ENCODE assay signal across 9 cellular contexts in genomic region chr4:3300882-3301281, GRCh38. TPM values are rescaled to one million over a fixed set of nuclear protein-coding genes. Genes with fewer than 3 reads are reported as not detected.
DNase-seq lines count a peak whose midpoint lies in the region; ATAC-seq, FAIRE-seq and TF ChIP-seq lines count a peak whose summit lies in the region.
"Not testable (repeated sequence)": the region's sequence is repeated elsewhere in the genome, so short reads cannot be mapped to it uniquely, and the experiment has no call there.
"Had no signal": no experiment of that assay in that cellular context is flagged by ENCODE, and none has a peak within 500 bp of the region (broad histone marks: within the 10 kb centered on the region; RNA-seq: fewer than 3 reads in every experiment).

No MANE protein-coding gene starts in this region.

- not testable (repeated sequence) for H4K5ac ChIP-seq in H1 (ENCODE audit: insufficient read length, low read depth, low read length)

- 92% methylated on average over 10 of the region's 15 CpGs; no CpG with 5 or more reads in 1 of the 2 experiments for WGBS in H1 (ENCODE audit: extremely low coverage in 1 of 2, insufficient coverage in 1 of 2, insufficient read length in 1 of 2, insufficient replicate concordance in 2 of 2, low coverage in 1 of 2, low lambda C conversion rate in 2 of 2, missing lambda C conversion rate in 1 of 2), 2 experiments
- WGBS in aorta, 2 donors: 92 to 95% methylated on average over 15 of the region's 15 CpGs

- not testable (repeated sequence) for TF ChIP-seq CTCF in H1 (IDR thresholded peaks at IDR 0.05; ENCODE audit: control extremely low read depth in 1 of 3, insufficient read depth in 1 of 3, low read depth in 1 of 3, low read length in 3 of 3); kidney (IDR thresholded peaks at IDR 0.05; ENCODE audit: borderline replicate concordance, extremely low read depth, insufficient read depth)

- H2BK120ac ChIP-seq in H1 (replicated peaks; ENCODE audit: low read depth, low read length): not testable (repeated sequence)

- peaks cover 2 to 17% of the 10 kb centered on the region in 2 experiments for H4K20me1 ChIP-seq in H1 (replicated peaks in 1 of 2; ENCODE audit: control insufficient read depth in 1 of 2, insufficient read depth in 2 of 2, low read length in 2 of 2)

- POLR2A ChIA-PET in H1 (lab: Charles Lee; ENCODE audit: partially characterized antibody); naive thymus-derived CD4-positive, alpha-beta T cell (lab: Charles Lee): not testable (repeated sequence)

- not testable (repeated sequence) for ATAC-seq in CD4-positive, CD25-positive, alpha-beta regulatory T cell (ENCODE audit: low read depth in 2 of 2); T-helper 17 cell; naive thymus-derived CD4-positive, alpha-beta T cell; sciatic nerve; aorta (ENCODE audit: low FRiP score)

- not testable (repeated sequence) for H3K14ac ChIP-seq in H1 (ENCODE audit: insufficient read length)

- not testable (repeated sequence) for H2BK20ac ChIP-seq in H1 (ENCODE audit: low read length)

- intact Hi-C loops in kidney (cut with DNase I); sciatic nerve (cut with DNase I); aorta (cut with DNase I): not testable (repeated sequence)
- intact Hi-C loops in naive thymus-derived CD4-positive, alpha-beta T cell (cut with micrococcal nuclease): loop anchor here in 1 of 2 donors (5.0 kb wide), 3 partner anchors 59 to 231 kb away; partner anchors contain the start of genes HGFAC and LRPAP1

- CTCF ChIA-PET in H1 (lab: Charles Lee; ENCODE audit: partially characterized antibody): interaction anchor here (1.3 to 1.4 kb wide), 2 partner anchors 17 to 134 kb away, joined by 3 to 4 read pairs; no protein-coding TSS in a partner anchor
- CTCF ChIA-PET in naive thymus-derived CD4-positive, alpha-beta T cell (lab: Charles Lee): not testable (repeated sequence)

- H3K27ac Mint-ChIP-seq in CD4-positive, CD25-positive, alpha-beta regulatory T cell: peak overlapping the region in 2 of 3 donors; percentile 98 to 99
- H3K27ac Mint-ChIP-seq in T-helper 17 cell: not testable (repeated sequence)
- peak overlapping the region in 8 of 9 donors; percentile 79 to 94 (median 89) for H3K27ac Mint-ChIP-seq in naive thymus-derived CD4-positive, alpha-beta T cell

- not testable (repeated sequence) for H3K9ac ChIP-seq in H1 (replicated peaks in 1 of 4; ENCODE audit: extremely low read depth in 1 of 4, low read depth in 3 of 4, low read length in 3 of 4); kidney (ENCODE audit: low read length in 2 of 2)

- not testable (repeated sequence) for H3K27me3 ChIP-seq in CD4-positive, CD25-positive, alpha-beta regulatory T cell (ENCODE audit: control insufficient read depth, insufficient read depth, low read length); H1 (replicated peaks in 1 of 4; ENCODE audit: control insufficient read depth in 3 of 4, extremely low read depth in 1 of 4, insufficient read depth in 3 of 4, low read length in 3 of 4); naive thymus-derived CD4-positive, alpha-beta T cell (ENCODE audit: control insufficient read depth in 2 of 2, insufficient read depth in 2 of 2, low read length in 2 of 2); aorta (ENCODE audit: control insufficient read depth in 1 of 2, insufficient read depth in 2 of 2, low read length in 1 of 2)

- not testable (repeated sequence) for H3K56ac ChIP-seq in H1 (replicated peaks; ENCODE audit: insufficient read length, low read depth, low read length)

- not testable (repeated sequence) for H3K9me3 ChIP-seq in CD4-positive, CD25-positive, alpha-beta regulatory T cell (ENCODE audit: control insufficient read depth in 2 of 2, low read length in 2 of 2); T-helper 17 cell (ENCODE audit: control insufficient read depth, low read length, poor library complexity, severe bottlenecking); H1 (ENCODE audit: insufficient read depth in 2 of 2, low read depth in 1 of 2, low read length in 1 of 2); kidney (ENCODE audit: control insufficient read depth in 1 of 2, low read length in 2 of 2); naive thymus-derived CD4-positive, alpha-beta T cell (ENCODE audit: control insufficient read depth in 2 of 3, low read length in 3 of 3); aorta (ENCODE audit: control insufficient read depth, low read length)

- not testable (repeated sequence) for DNase-seq in CD4-positive, CD25-positive, alpha-beta regulatory T cell; T-helper 17 cell; H1 (ENCODE audit: low read depth in 1 of 2, low spot score in 2 of 2); naive thymus-derived CD4-positive, alpha-beta T cell
- peak; percentile 45 for DNase-seq in activated effector memory CD4-positive, alpha-beta T cell treated with anti-CD3 and anti-CD28 coated beads, Interleukin-2, amount 50 U/mL, for 16 hours
- DNase-seq in kidney: peak; percentile 52
- DNase-seq in sciatic nerve (ENCODE audit: low spot score): peak; percentile 39
- DNase-seq in aorta: peak; percentile 26 to 62

- not testable (repeated sequence) for H2AFZ ChIP-seq in H1 (ENCODE audit: low read length)

- H2BK12ac ChIP-seq in H1 (ENCODE audit: low read depth, low read length): not testable (repeated sequence)

- not testable (repeated sequence) for H3K27ac ChIP-seq in CD4-positive, CD25-positive, alpha-beta regulatory T cell (ENCODE audit: insufficient read depth, low read length, poor library complexity, severe bottlenecking); H1 (ENCODE audit: low read depth, low read length); kidney (ENCODE audit: low read depth in 2 of 2, low read length in 2 of 2); naive thymus-derived CD4-positive, alpha-beta T cell (ENCODE audit: low read depth, low read length); aorta (ENCODE audit: low read depth in 1 of 2, low read length in 2 of 2)

- not testable (repeated sequence) for TF ChIP-seq EP300 in H1 (IDR thresholded peaks at IDR 0.05; ENCODE audit: borderline replicate concordance in 1 of 2, low read depth in 2 of 2, low read length in 2 of 2)

- not testable (repeated sequence) for H3K23me2 ChIP-seq in H1 (ENCODE audit: low read depth, low read length)

- not testable (repeated sequence) for H3K79me1 ChIP-seq in H1 (ENCODE audit: low read depth, low read length)

- H4K91ac ChIP-seq in H1 (replicated peaks; ENCODE audit: insufficient read length, low read length): not testable (repeated sequence)

- H3K23ac ChIP-seq in H1 (ENCODE audit: insufficient read length): not testable (repeated sequence)

- not testable (repeated sequence) for H3K18ac ChIP-seq in H1 (ENCODE audit: extremely low read depth, low read length)

- H3K4me2 ChIP-seq in H1 (ENCODE audit: insufficient read depth in 1 of 2, low read depth in 2 of 2, low read length in 2 of 2): not testable (repeated sequence)

- H2BK5ac ChIP-seq in H1 (ENCODE audit: low read depth, low read length): not testable (repeated sequence)

- H3K4me1 Mint-ChIP-seq in CD4-positive, CD25-positive, alpha-beta regulatory T cell: peaks cover 14 to 93% (median 48%) of the 10 kb centered on the region in 4 donors
- H3K4me1 Mint-ChIP-seq in T-helper 17 cell: peaks cover 33% of the 10 kb centered on the region
- peaks cover 33 to 91% (median 72%) of the 10 kb centered on the region in 7 donors for H3K4me1 Mint-ChIP-seq in naive thymus-derived CD4-positive, alpha-beta T cell

- not testable (repeated sequence) for H3K4ac ChIP-seq in H1 (replicated peaks; ENCODE audit: insufficient read length, low read depth, low read length)

- H3K4me3 Mint-ChIP-seq in CD4-positive, CD25-positive, alpha-beta regulatory T cell: peak overlapping the region in 3 of 4 donors; percentile 86 to 94 (median 87)
- peak overlapping the region; percentile 95 for H3K4me3 Mint-ChIP-seq in T-helper 17 cell
- H3K4me3 Mint-ChIP-seq in naive thymus-derived CD4-positive, alpha-beta T cell: peak overlapping the region in 6 of 10 donors; percentile 84 to 95 (median 88)

- H3K4me3 ChIP-seq in CD4-positive, CD25-positive, alpha-beta regulatory T cell (ENCODE audit: low read depth, low read length); H1 (ENCODE audit: extremely low read depth in 1 of 4, insufficient read depth in 2 of 4, low read depth in 3 of 4, low read length in 4 of 4); kidney (ENCODE audit: low read length in 2 of 2); naive thymus-derived CD4-positive, alpha-beta T cell (ENCODE audit: low read length); aorta (ENCODE audit: low read length in 2 of 2): not testable (repeated sequence)

- 0 out of 2 replicates have a peak overlapping the region, but pooled peaks have one; percentile 2 for H4K8ac ChIP-seq in H1 (ENCODE audit: extremely low read depth, insufficient read depth, low read length)

- not testable (repeated sequence) for H2BK15ac ChIP-seq in H1 (ENCODE audit: low read length)

- not testable (repeated sequence) for H2AK5ac ChIP-seq in H1 (ENCODE audit: low read depth, low read length)

- H3K36me3 Mint-ChIP-seq in CD4-positive, CD25-positive, alpha-beta regulatory T cell; T-helper 17 cell (ENCODE audit: low read depth); naive thymus-derived CD4-positive, alpha-beta T cell: not testable (repeated sequence)

- H3K79me2 ChIP-seq in H1 (ENCODE audit: control insufficient read depth in 1 of 2, insufficient read depth in 2 of 2, low read length in 2 of 2): not testable (repeated sequence)

- not testable (repeated sequence) for FAIRE-seq in H1 (lab: Jason Lieb, UNC); kidney (lab: Jason Lieb, UNC)

- not testable (repeated sequence) for H3K36me3 ChIP-seq in CD4-positive, CD25-positive, alpha-beta regulatory T cell (ENCODE audit: control insufficient read depth, insufficient read depth, low read length); H1 (ENCODE audit: control insufficient read depth in 2 of 4, insufficient read depth in 4 of 4, low read length in 3 of 4); kidney (ENCODE audit: control insufficient read depth in 1 of 2, insufficient read depth in 2 of 2, low read length in 2 of 2); naive thymus-derived CD4-positive, alpha-beta T cell (ENCODE audit: control insufficient read depth in 2 of 3, insufficient read depth in 3 of 3, low read length in 3 of 3); aorta (ENCODE audit: control insufficient read depth in 1 of 2, insufficient read depth in 2 of 2, low read length in 1 of 2)

- not testable (repeated sequence) for H3K27me3 Mint-ChIP-seq in CD4-positive, CD25-positive, alpha-beta regulatory T cell; T-helper 17 cell
- H3K27me3 Mint-ChIP-seq in naive thymus-derived CD4-positive, alpha-beta T cell: peaks cover 0 to 75% (median 0%) of the 10 kb centered on the region in 5 donors

- peaks cover 49% of the 10 kb centered on the region for H3K4me1 ChIP-seq in CD4-positive, CD25-positive, alpha-beta regulatory T cell (ENCODE audit: control insufficient read depth, insufficient read depth, low read length, poor library complexity, severe bottlenecking)
- peaks cover 0 to 18% (median 5%) of the 10 kb centered on the region in 4 experiments; a peak in 4 of 7 replicates for H3K4me1 ChIP-seq in H1 (replicated peaks in 1 of 4; ENCODE audit: control insufficient read depth in 3 of 4, insufficient read depth in 4 of 4, low read length in 3 of 4)
- H3K4me1 ChIP-seq in kidney (ENCODE audit: control insufficient read depth in 1 of 2, insufficient read depth in 1 of 2, low read depth in 1 of 2, low read length in 2 of 2): peaks cover 12 to 15% of the 10 kb centered on the region in 2 donors
- H3K4me1 ChIP-seq in naive thymus-derived CD4-positive, alpha-beta T cell (ENCODE audit: control insufficient read depth in 2 of 2, insufficient read depth in 2 of 2, low read length in 2 of 2): peaks cover 39 to 50% of the 10 kb centered on the region in 2 donors
- H3K4me1 ChIP-seq in aorta (ENCODE audit: control insufficient read depth in 1 of 2, insufficient read depth in 2 of 2, low read length in 2 of 2): not testable (repeated sequence)

- H3K9me3 Mint-ChIP-seq in CD4-positive, CD25-positive, alpha-beta regulatory T cell: not testable (repeated sequence)
- peaks cover 0 to 24% (median 5%) of the 10 kb centered on the region in 11 donors for H3K9me3 Mint-ChIP-seq in naive thymus-derived CD4-positive, alpha-beta T cell

- not testable (repeated sequence) for TF ChIP-seq POLR2A in H1 (IDR thresholded peaks at IDR 0.05; ENCODE audit: control extremely low read depth in 1 of 2, low read depth in 2 of 2, low read length in 2 of 2)

- not testable (repeated sequence) for TF ChIP-seq RAD21 in H1 (IDR thresholded peaks at IDR 0.05 in 1 of 2, conservative IDR thresholded peaks at IDR 0.05 in 1 of 2; ENCODE audit: low read depth in 2 of 2, low read length in 2 of 2)

RNA-seq across cellular contexts. Expression of gene RGS12, which starts 8.1 kb away (rescaled TPM):
- 27.6 TPM for total RNA-seq in CD4-positive, CD25-positive, alpha-beta regulatory T cell
- 1 to 10 TPM; 3.7 to 6.7 (median 6.0) TPM for polyA plus RNA-seq in CD4-positive, CD25-positive, alpha-beta regulatory T cell
- total RNA-seq in T-helper 17 cell: 1 to 10 TPM; 4.0 to 5.0 TPM
- 16.3 and 16.4 TPM in 2 replicates for total RNA-seq in H1 (2021; fragmentation: NEBNext Ultra II Directional; extraction: Animal tissue kit (Norgen Biotek cat#: 25700))
- 6.0 and 10.7 TPM in 2 replicates for polyA plus RNA-seq in H1 (2011; rRNA removed)
- polyA plus RNA-seq in H1 (2011; cell fraction: cytosol; rRNA removed): 10.1 TPM
- 30.0 TPM for polyA plus RNA-seq in H1 (2011; cell fraction: nucleus; rRNA removed)
- 12.7 to 26.6 TPM (median 20.0 TPM) in 4 replicates for polyA plus RNA-seq in H1 (2012, experiment 1 of 2)
- 17.8 TPM for polyA plus RNA-seq in H1 (2012, experiment 2 of 2)
- polyA plus RNA-seq in H1 (2013, experiment 1 of 2): 10.6 TPM
- 10.3 TPM for polyA plus RNA-seq in H1 (2013, experiment 2 of 2)
- 10.8 and 12.0 TPM in 2 replicates for polyA minus RNA-seq in H1 (2011; rRNA and poly(A)+ RNA removed)
- 15.5 TPM for polyA minus RNA-seq in H1 (2011; cell fraction: cytosol; rRNA and poly(A)+ RNA removed)
- 28.6 TPM for polyA minus RNA-seq in H1 (2011; cell fraction: nucleus; rRNA and poly(A)+ RNA removed)
- 35.5 TPM for total RNA-seq in kidney
- polyA plus RNA-seq in kidney (ENCODE audit: insufficient read depth, low read depth, low replicate concordance): 18.0 TPM
- 10 to 100 TPM in 1 of 5 experiments, 1 to 10 TPM in 4; 2.5 to 13.3 (median 7.5) TPM for total RNA-seq in naive thymus-derived CD4-positive, alpha-beta T cell
- 10 to 100 TPM in 1 of 2 donors, 1 to 10 TPM in 1; 6.6 to 16.0 TPM for polyA plus RNA-seq in naive thymus-derived CD4-positive, alpha-beta T cell
- 40.7 TPM for total RNA-seq in sciatic nerve
- total RNA-seq in aorta: 10 to 100 TPM; 23.9 to 40.4 TPM
- 10 to 100 TPM; 10.3 to 28.2 TPM for polyA plus RNA-seq in aorta

RNA-seq across cellular contexts. Expression of gene MSANTD1, which starts 51.9 kb away (rescaled TPM):
- 2.0 TPM for total RNA-seq in CD4-positive, CD25-positive, alpha-beta regulatory T cell
- under 1 TPM in 2 of 4 donors, not detected in 2; 0.05 to 0.22 TPM for polyA plus RNA-seq in CD4-positive, CD25-positive, alpha-beta regulatory T cell
- total RNA-seq in T-helper 17 cell: 1 to 10 TPM; 1.5 to 1.7 TPM
- total RNA-seq in H1 (2021; fragmentation: NEBNext Ultra II Directional; extraction: Animal tissue kit (Norgen Biotek cat#: 25700)): 0.45 and 0.78 TPM in 2 replicates
- 0.23 and 0.39 TPM in 2 replicates for polyA plus RNA-seq in H1 (2011; rRNA removed)
- 0.28 TPM for polyA plus RNA-seq in H1 (2011; cell fraction: cytosol; rRNA removed)
- polyA plus RNA-seq in H1 (2011; cell fraction: nucleus; rRNA removed): 1.7 TPM
- 0.15 to 0.43 TPM (median 0.34 TPM) in 4 replicates for polyA plus RNA-seq in H1 (2012, experiment 1 of 2)
- not detected for polyA plus RNA-seq in H1 (2012, experiment 2 of 2)
- 0.22 TPM for polyA plus RNA-seq in H1 (2013, experiment 1 of 2)
- 0.15 TPM for polyA plus RNA-seq in H1 (2013, experiment 2 of 2)
- 0.12 and 0.28 TPM in 2 replicates for polyA minus RNA-seq in H1 (2011; rRNA and poly(A)+ RNA removed)
- not detected for polyA minus RNA-seq in H1 (2011; cell fraction: cytosol; rRNA and poly(A)+ RNA removed)
- 1.6 TPM for polyA minus RNA-seq in H1 (2011; cell fraction: nucleus; rRNA and poly(A)+ RNA removed)
- total RNA-seq in kidney: 0.91 TPM
- not detected for polyA plus RNA-seq in kidney (ENCODE audit: insufficient read depth, low read depth, low replicate concordance)
- 1 to 10 TPM; 1.4 to 2.7 (median 2.3) TPM for total RNA-seq in naive thymus-derived CD4-positive, alpha-beta T cell
- polyA plus RNA-seq in naive thymus-derived CD4-positive, alpha-beta T cell: not detected
- 1.8 TPM for total RNA-seq in sciatic nerve
- total RNA-seq in aorta: 1 to 10 TPM; 1.9 to 3.5 TPM
- polyA plus RNA-seq in aorta: under 1 TPM in 1 of 2 donors, not detected in 1; 0.33 TPM
- polyA plus RNA-seq: CD8-positive, alpha-beta memory T cell had no signal
